In the genomic region with DNA sequence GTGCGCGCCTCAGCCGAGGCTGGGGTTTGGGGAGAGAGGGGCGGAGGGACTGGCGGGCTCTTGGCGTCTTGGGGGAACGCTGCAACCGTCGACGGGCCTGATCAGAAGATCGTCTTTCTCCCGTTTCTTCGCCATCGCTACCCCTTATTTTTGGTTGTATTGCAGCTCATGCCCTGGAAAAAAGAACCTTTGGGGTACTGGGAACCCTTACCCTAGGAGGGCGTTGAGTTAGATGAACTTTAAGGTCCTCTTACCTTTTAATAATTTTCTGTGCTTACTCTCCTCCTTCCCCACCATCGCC, we compare ENCODE assay signal across 9 cellular contexts. TPM values are rescaled to one million over a fixed set of nuclear protein-coding genes. Genes with fewer than 3 reads are reported as not detected.
DNase-seq lines count a peak whose midpoint lies in the region; ATAC-seq and TF ChIP-seq lines count a peak whose summit lies in the region.
"Had no signal": no experiment of that assay in that cellular context is flagged by ENCODE, and none has a peak within 500 bp of the region (broad histone marks: within the 10 kb centered on the region; RNA-seq: fewer than 3 reads in every experiment).

No MANE protein-coding gene starts in this region.

- peaks cover 35% of the 10 kb centered on the region for H3K4me1 Mint-ChIP-seq in nephron

- peak overlapping the region; percentile 58; the same call in 1 of the 2 replicates for H2AFZ ChIP-seq in KMS-11 (ENCODE audit: low read depth)

- TF ChIP-seq CTCF in heart right ventricle (IDR thresholded peaks at IDR 0.05) (no peak), KMS-11 (conservative IDR thresholded peaks at IDR 0.05; ENCODE audit: low read depth, low read length) (no peak), nephron (IDR thresholded peaks at IDR 0.05; ENCODE audit: unreplicated experiment in 3 of 3) (no peak)

- WGBS in heart right ventricle, 2 donors: 0% methylated on average over 16 of the region's 16 CpGs

- no peaks in the 10 kb centered on the region for H3K27me3 ChIP-seq in heart right ventricle
- H3K27me3 ChIP-seq in KMS-11 (ENCODE audit: insufficient read depth, low read depth): no peaks in the 10 kb centered on the region

- peak overlapping the region; percentile 96 to 99 (median 98) for H3K27ac Mint-ChIP-seq in nephron

- peak overlapping the region; percentile 86 for H3K9ac ChIP-seq in KMS-11

- H4K20me1 ChIP-seq in KMS-11 (ENCODE audit: insufficient read depth): no peaks in the 10 kb centered on the region

- no peaks in the 10 kb centered on the region for H3K9me3 Mint-ChIP-seq in nephron

- H3K27ac ChIP-seq in heart right ventricle (peak overlapping the region; percentile 92 to 99 (median 98)), KMS-11 (peak overlapping the region; percentile 93), caudate nucleus (ENCODE audit: low read depth, low read length) (peak overlapping the region; percentile 100)

- H3K4me3 Mint-ChIP-seq in nephron: peak overlapping the region; percentile 91 to 94 (median 92)

- H3K4me2 ChIP-seq in KMS-11: peak overlapping the region; percentile 91

- ATAC-seq in heart right ventricle (no peak), Right ventricle myocardium inferior (no peak), HG03520 (IDR thresholded peaks at IDR 0.05; ENCODE audit: unreplicated experiment) (no peak)

- H3K9me3 ChIP-seq in heart right ventricle: no peaks in the 10 kb centered on the region

- intact Hi-C loops in heart right ventricle (cut with DNase I): loop anchor here in 6 of 10 donors (5.0 kb wide), 3 partner anchors 45 to 50 kb away; a partner anchor contains a TSS
- intact Hi-C loops in Right ventricle myocardium inferior (cut with DNase I): loop anchor here (2.0 to 5.0 kb wide), 2 partner anchors 52 to 765 kb away; a partner anchor contains a TSS

- H3K4me1 ChIP-seq in heart right ventricle (peaks cover 0 to 41% (median 32%) of the 10 kb centered on the region in 9 donors), KMS-11 (ENCODE audit: low read depth, poor library complexity, severe bottlenecking) (peaks cover 22% of the 10 kb centered on the region)

- no peaks in the 10 kb centered on the region for H3K27me3 Mint-ChIP-seq in nephron (ENCODE audit: low read depth)

- peaks cover 50% of the 10 kb centered on the region for H3K79me2 ChIP-seq in KMS-11 (ENCODE audit: insufficient read depth, low read depth)

- H3K4me3 ChIP-seq in heart right ventricle (peak overlapping the region; percentile 69 to 97 (median 84)), KMS-11 (IDR thresholded peaks at IDR 0.05; ENCODE audit: insufficient read depth, low read depth, low read length) (no peak overlapping the region)

- no peak for DNase-seq in heart right ventricle
- DNase-seq in Right ventricle myocardium inferior (ENCODE audit: missing footprints): no peak
- DNase-seq in caudate nucleus (lab: John Stamatoyannopoulos, UW): no peak
- no peak for DNase-seq in kidney tubule cell (ENCODE audit: low spot score)
- DNase-seq in NCI-H1417 treated with DMSO at 0.1 percent for 48 hours (lab: John Stamatoyannopoulos, UW): no peak

- H3K36me3 ChIP-seq in heart right ventricle (peaks cover 0 to 15% (median 0%) of the 10 kb centered on the region in 9 donors), KMS-11 (ENCODE audit: insufficient read depth) (no peaks in the 10 kb centered on the region)

- peaks cover 34% of the 10 kb centered on the region for H3K36me3 Mint-ChIP-seq in nephron (ENCODE audit: low read depth)

RNA-seq across cellular contexts. Expression of a gene that starts 0.7 kb away (rescaled TPM):
- 100 to 1,000 TPM; 126 to 173 (median 139) TPM for total RNA-seq in heart right ventricle
- polyA plus RNA-seq in heart right ventricle: 100 to 1,000 TPM in 1 of 2 donors, 10 to 100 TPM in 1; 43.8 to 103 TPM
- 144 TPM for total RNA-seq in Right ventricle myocardium inferior

RNA-seq across cellular contexts. Expression of a gene that starts 40.7 kb away (rescaled TPM):
- total RNA-seq in heart right ventricle (under 1 TPM in 1 of 10 donors, not detected in 9; 0.19 TPM), Right ventricle myocardium inferior (not detected)
- not detected for polyA plus RNA-seq in heart right ventricle
- total RNA-seq: pulmonary artery endothelial cell had no signal

RNA-seq across cellular contexts. Expression of a gene that starts 47.3 kb away (rescaled TPM):
- total RNA-seq in heart right ventricle: 1 to 10 TPM in 3 of 10 donors, under 1 TPM in 7; 0.28 to 6.6 (median 0.65) TPM
- polyA plus RNA-seq in heart right ventricle: 1 to 10 TPM in 1 of 2 donors, under 1 TPM in 1; 0.67 to 1.5 TPM
- 1.2 TPM for total RNA-seq in Right ventricle myocardium inferior
- total RNA-seq: pulmonary artery endothelial cell had no signal

RNA-seq across cellular contexts. Expression of a gene that starts 48.8 kb away (rescaled TPM):
- total RNA-seq in heart right ventricle (100 to 1,000 TPM; 122 to 209 (median 176) TPM), Right ventricle myocardium inferior (120 TPM)
- 100 to 1,000 TPM in 1 of 2 donors, 10 to 100 TPM in 1; 86.8 to 134 TPM for polyA plus RNA-seq in heart right ventricle

RNA-seq across cellular contexts. Expression of a gene that starts 52.5 kb away (rescaled TPM):
- total RNA-seq in heart right ventricle: 10 to 100 TPM; 26.3 to 64.8 (median 37.3) TPM
- 10 to 100 TPM; 12.2 to 28.5 TPM for polyA plus RNA-seq in heart right ventricle
- total RNA-seq in Right ventricle myocardium inferior: 49.3 TPM
